ENCODE assay signal across 13 cellular contexts in genomic region chr3:129661766-129662165, GRCh38.
"Had no signal": no experiment of that assay in that cellular context is flagged by ENCODE, and none has a peak within 500 bp of the region (broad histone marks: within the 10 kb centered on the region; RNA-seq: fewer than 3 reads in every experiment).

No MANE protein-coding gene starts in this region.

- H3K9ac ChIP-seq: neural progenitor cell, parathyroid adenoma had no signal

- H3K27me3 ChIP-seq: esophagus squamous epithelium, left lung, neural progenitor cell, transverse colon had no signal

- H3K4me1 ChIP-seq: parathyroid adenoma had no signal

- H3K4me2 ChIP-seq: neural progenitor cell had no signal

- H3K9me3 ChIP-seq: esophagus squamous epithelium, left lung, transverse colon had no signal

- H3K79me2 ChIP-seq: parathyroid adenoma had no signal

- H3K36me3 ChIP-seq: esophagus squamous epithelium, left lung, neural progenitor cell, transverse colon had no signal

- H2AFZ ChIP-seq: neural progenitor cell, parathyroid adenoma had no signal

- H3K27ac ChIP-seq: left lung, neural progenitor cell, parathyroid adenoma, transverse colon had no signal

- H3K4me3 ChIP-seq: esophagus squamous epithelium, left lung, neural progenitor cell, transverse colon had no signal

- DNase-seq: activated CD4-positive, alpha-beta memory T cell treated with anti-CD3 and anti-CD28 coated beads for 36 hours; activated CD4-positive, alpha-beta T cell treated with anti-CD3 and anti-CD28 coated beads for 1 hour; activated naive CD4-positive, alpha-beta T cell; aorta; esophagus squamous epithelium; foreskin fibroblast; left lung; mesendoderm; transverse colon had no signal

- ATAC-seq: stimulated activated memory B cell treated with anti-CD40 and anti-IgM and Interleukin-4, amounts not matched to agents 10 μg/mL and 1 μg/mL and 100 μg/mL, for 72 hours had no signal

- FAIRE-seq: islet of Langerhans had no signal
